1 cellular context compared by ENCODE assay signal in the genomic region with DNA sequence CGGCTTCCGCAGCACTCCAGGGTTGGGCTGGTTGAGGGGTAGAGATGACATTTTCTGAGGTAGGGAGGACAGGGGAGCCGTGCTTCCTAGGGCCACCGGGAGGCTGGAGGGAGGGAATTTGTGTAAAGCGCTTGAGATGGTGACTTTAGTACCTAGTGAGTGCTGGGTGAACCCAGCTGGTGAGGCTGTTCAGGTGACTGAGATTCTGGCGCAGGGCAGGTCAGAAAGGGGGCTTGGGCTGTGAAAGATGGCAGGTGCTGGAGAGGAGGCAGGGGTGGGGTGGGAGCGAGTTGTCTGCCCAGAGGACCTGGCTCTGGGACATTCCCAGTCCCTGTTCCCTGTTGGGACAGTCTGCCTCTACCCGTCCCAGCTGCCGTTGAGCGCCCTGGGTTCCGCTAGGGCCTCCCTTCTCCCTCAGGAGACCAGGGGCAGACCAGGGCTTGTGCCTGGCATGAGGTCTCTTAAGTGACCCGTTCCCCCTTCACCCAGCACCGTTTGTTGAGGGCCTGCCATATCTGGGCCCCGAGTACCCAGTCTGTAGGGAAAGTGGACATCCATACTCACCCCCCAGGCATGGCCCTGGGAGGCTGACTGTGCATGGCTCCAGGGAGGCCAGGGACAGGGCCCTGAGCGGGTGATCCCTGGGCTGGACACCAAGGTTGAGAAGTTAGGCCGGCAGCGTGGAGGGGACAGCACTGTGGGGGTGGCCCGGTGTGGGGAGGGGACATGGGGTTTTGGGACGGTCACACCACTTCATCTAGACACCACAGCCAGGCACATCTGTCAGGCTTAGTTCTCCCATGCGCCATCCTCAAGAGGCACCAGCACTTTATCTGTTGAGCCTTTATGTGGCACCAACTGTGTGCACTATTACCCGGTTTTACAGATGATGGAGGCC.
TF ChIP-seq lines count a peak whose summit lies in the region.

No MANE protein-coding gene starts in this region.

TF ChIP-seq in H1, 55 proteins besides CTCF, POLR2A, EP300 and RAD21:
- TF ChIP-seq SAP30 (IDR thresholded peaks at IDR 0.05; ENCODE audit: insufficient read depth, insufficient replicate concordance, low read length) (no peak), SP2 (IDR thresholded peaks at IDR 0.05; ENCODE audit: low read length) (no peak), NANOG (IDR thresholded peaks at IDR 0.05; ENCODE audit: insufficient read depth, low read depth, low read length, poor library complexity, severe bottlenecking) (no peak), POLR2AphosphoS5 (IDR thresholded peaks at IDR 0.05; ENCODE audit: low read depth, low read length) (peak; percentile 81; the same call in 1 of the 2 replicates), ATF2 (IDR thresholded peaks at IDR 0.05; ENCODE audit: low read length) (no peak)
